1 cellular context compared by ENCODE assay signal in the genomic region with DNA sequence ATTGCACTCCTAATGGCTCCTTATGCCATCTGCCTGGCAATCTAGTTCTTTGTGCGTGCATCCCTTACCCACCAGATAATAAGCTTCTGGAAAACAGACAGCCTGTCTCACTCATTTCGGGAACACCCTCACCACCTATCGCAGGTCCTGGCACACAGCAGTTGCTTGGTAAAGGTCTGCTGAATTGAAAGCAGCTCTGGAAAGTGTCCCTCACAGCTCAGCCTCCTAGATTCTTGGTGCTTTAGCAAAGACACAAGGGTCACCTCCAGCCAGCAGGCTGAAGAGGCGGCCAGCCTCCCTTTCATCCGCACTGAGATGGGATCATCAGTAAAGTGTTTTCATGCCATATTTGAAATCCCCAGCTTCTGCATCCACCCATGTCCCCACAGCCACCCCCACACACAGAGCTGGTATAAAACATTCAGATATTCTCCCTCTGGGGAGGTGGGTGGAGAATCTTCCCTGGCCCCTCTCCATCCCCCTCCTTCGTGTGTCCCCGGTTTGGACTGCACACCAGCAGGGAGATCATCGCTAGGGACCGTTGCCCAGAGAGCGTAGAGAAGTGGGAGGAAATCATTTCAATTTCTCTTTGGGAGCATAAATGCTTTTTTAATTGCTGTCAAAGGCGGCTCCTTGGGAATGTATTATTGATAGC.
TF ChIP-seq lines count a peak whose summit lies in the region.

No MANE protein-coding gene starts in this region.

TF ChIP-seq in WTC11, 78 proteins besides CTCF, POLR2A, EP300 and RAD21 (continued from another document):
- TF ChIP-seq KAT7 (CRISPR knock-in tag; IDR thresholded peaks at IDR 0.05; ENCODE audit: borderline replicate concordance): no peak
- no peak for TF ChIP-seq NFATC4 (CRISPR knock-in tag; IDR thresholded peaks at IDR 0.05)
- TF ChIP-seq CREB1 (CRISPR knock-in tag; IDR thresholded peaks at IDR 0.05): no peak
- TF ChIP-seq ZNF263 (CRISPR knock-in tag; IDR thresholded peaks at IDR 0.05; ENCODE audit: low read depth): no peak
- TF ChIP-seq, protein P1, sequence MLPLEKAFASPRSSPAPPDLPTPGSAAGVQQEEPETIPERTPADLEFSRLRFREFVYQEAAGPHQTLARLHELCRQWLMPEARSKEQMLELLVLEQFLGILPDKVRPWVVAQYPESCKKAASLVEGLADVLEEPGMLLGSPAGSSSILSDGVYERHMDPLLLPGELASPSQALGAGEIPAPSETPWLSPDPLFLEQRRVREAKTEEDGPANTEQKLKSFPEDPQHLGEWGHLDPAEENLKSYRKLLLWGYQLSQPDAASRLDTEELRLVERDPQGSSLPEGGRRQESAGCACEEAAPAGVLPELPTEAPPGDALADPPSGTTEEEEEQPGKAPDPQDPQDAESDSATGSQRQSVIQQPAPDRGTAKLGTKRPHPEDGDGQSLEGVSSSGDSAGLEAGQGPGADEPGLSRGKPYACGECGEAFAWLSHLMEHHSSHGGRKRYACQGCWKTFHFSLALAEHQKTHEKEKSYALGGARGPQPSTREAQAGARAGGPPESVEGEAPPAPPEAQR (CRISPR knock-in tag; IDR thresholded peaks at IDR 0.05): no peak
- no peak for TF ChIP-seq PRRX2 (CRISPR knock-in tag; IDR thresholded peaks at IDR 0.05)
- TF ChIP-seq, protein P2, sequence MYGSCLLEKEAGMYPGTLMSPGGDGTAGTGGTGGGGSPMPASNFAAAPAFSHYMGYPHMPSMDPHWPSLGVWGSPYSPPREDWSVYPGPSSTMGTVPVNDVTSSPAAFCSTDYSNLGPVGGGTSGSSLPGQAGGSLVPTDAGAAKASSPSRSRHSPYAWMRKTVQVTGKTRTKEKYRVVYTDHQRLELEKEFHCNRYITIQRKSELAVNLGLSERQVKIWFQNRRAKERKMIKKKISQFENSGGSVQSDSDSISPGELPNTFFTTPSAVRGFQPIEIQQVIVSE (CRISPR knock-in tag; IDR thresholded peaks at IDR 0.05; ENCODE audit: borderline replicate concordance): no peak
- TF ChIP-seq HMGA2 (CRISPR knock-in tag; IDR thresholded peaks at IDR 0.05): no peak
- TF ChIP-seq SMAD4 (CRISPR knock-in tag; IDR thresholded peaks at IDR 0.05): no peak
